In genomic region chr13:93847162-93847561, GRCh38 we compare ENCODE assay signal across 14 cellular contexts.
A peak's percentile ranks its signal among the peaks of the same experiment; 100 is the strongest.
DNase-seq lines count a peak whose midpoint lies in the region; ATAC-seq, FAIRE-seq and TF ChIP-seq lines count a peak whose summit lies in the region.
"Had no signal": no experiment of that assay in that cellular context is flagged by ENCODE, and none has a peak within 500 bp of the region (broad histone marks: within the 10 kb centered on the region; RNA-seq: fewer than 3 reads in every experiment).

No MANE protein-coding gene starts in this region.

- H3K9me3 ChIP-seq in AG04450 (ENCODE audit: control insufficient read depth, insufficient read depth, low read length) (no peaks in the 10 kb centered on the region), pancreas (no peaks in the 10 kb centered on the region)
- no peaks in the 10 kb centered on the region for H3K9me3 ChIP-seq in naive thymus-derived CD4-positive, alpha-beta T cell (ENCODE audit: control insufficient read depth in 2 of 3, low read length in 3 of 3)
- H3K9me3 ChIP-seq: gastrocnemius medialis had no signal

- DNase-seq in AG04450 (ENCODE audit: low read depth, low spot score) (peak; percentile 42), H4 (ENCODE audit: low spot score) (peak; percentile 57), RKO (ENCODE audit: low spot score) (peak; percentile 49), fibroblast of villous mesenchyme (ENCODE audit: low read depth) (peak; percentile 87), pancreas (no peak)
- no peak for DNase-seq in stimulated activated CD4-positive, alpha-beta T cell treated with anti-CD3 and anti-CD28 coated beads, Interleukin-12 subunit alpha, Interleukin-12 subunit beta, amount 100 ng/mL, for 4 hours
- DNase-seq in naive thymus-derived CD4-positive, alpha-beta T cell: no peak
- DNase-seq: activated CD8-positive, alpha-beta memory T cell treated with anti-CD3 and anti-CD28 coated beads, Interleukin-2, amount 50 U/mL, for 48 hours; CD8-positive, alpha-beta memory T cell; central memory CD4-positive, alpha-beta T cell; gastrocnemius medialis; occipital lobe; stimulated activated CD4-positive, alpha-beta T cell treated with anti-CD3 and anti-CD28 coated beads, Interleukin-4, amount 100 ng/mL, for 4 hours had no signal

- no peak for FAIRE-seq in pancreas (lab: Jason Lieb, UNC)

- H3K27me3 ChIP-seq in AG04450 (ENCODE audit: control insufficient read depth, insufficient read depth, low read length): no peaks in the 10 kb centered on the region
- H3K27me3 ChIP-seq in pancreas: no peaks in the 10 kb centered on the region
- no peaks in the 10 kb centered on the region for H3K27me3 ChIP-seq in naive thymus-derived CD4-positive, alpha-beta T cell (ENCODE audit: control insufficient read depth in 2 of 2, insufficient read depth in 2 of 2, low read length in 2 of 2)
- H3K27me3 ChIP-seq: gastrocnemius medialis had no signal

- H3K4me1 ChIP-seq in pancreas: no peaks in the 10 kb centered on the region
- no peaks in the 10 kb centered on the region for H3K4me1 ChIP-seq in naive thymus-derived CD4-positive, alpha-beta T cell (ENCODE audit: control insufficient read depth in 2 of 2, insufficient read depth in 2 of 2, low read length in 2 of 2)
- H3K4me1 ChIP-seq: gastrocnemius medialis had no signal

- H3K27ac ChIP-seq in AG04450 (ENCODE audit: low read depth, low read length) (peak overlapping the region; percentile 59), pancreas (no peak overlapping the region)
- no peak overlapping the region for H3K27ac ChIP-seq in naive thymus-derived CD4-positive, alpha-beta T cell (ENCODE audit: low read depth, low read length)
- H3K27ac ChIP-seq: gastrocnemius medialis had no signal

- no peaks in the 10 kb centered on the region for H3K4me1 Mint-ChIP-seq in naive thymus-derived CD4-positive, alpha-beta T cell

- ATAC-seq in pancreas (no peak), HG03439 (IDR thresholded peaks at IDR 0.05; ENCODE audit: unreplicated experiment) (no peak)
- ATAC-seq in naive thymus-derived CD4-positive, alpha-beta T cell: no peak
- ATAC-seq: gastrocnemius medialis had no signal

- 77 to 94% methylated on average over 7 of the region's 7 CpGs for WGBS in pancreas, 2 donors

- H3K27ac Mint-ChIP-seq in naive thymus-derived CD4-positive, alpha-beta T cell: no peak overlapping the region
- H3K27ac Mint-ChIP-seq: CD8-positive, alpha-beta memory T cell had no signal

- no peak for TF ChIP-seq CTCF in AG04450 (IDR thresholded peaks at IDR 0.05; ENCODE audit: low read depth, low read length)
- no peak for TF ChIP-seq CTCF in fibroblast of villous mesenchyme (IDR thresholded peaks at IDR 0.05; ENCODE audit: insufficient read depth, low read depth, low read length)
- TF ChIP-seq CTCF in pancreas (IDR thresholded peaks at IDR 0.05): no peak

- no peak overlapping the region for H3K4me3 ChIP-seq in AG04450 (ENCODE audit: low read depth, low read length)
- no peak overlapping the region for H3K4me3 ChIP-seq in fibroblast of villous mesenchyme (ENCODE audit: low read depth, low read length)
- no peak overlapping the region for H3K4me3 ChIP-seq in pancreas
- H3K4me3 ChIP-seq in naive thymus-derived CD4-positive, alpha-beta T cell (ENCODE audit: low read length): no peak overlapping the region
- H3K4me3 ChIP-seq: gastrocnemius medialis had no signal

- no peaks in the 10 kb centered on the region for H3K36me3 Mint-ChIP-seq in naive thymus-derived CD4-positive, alpha-beta T cell

- H3K4me3 Mint-ChIP-seq in naive thymus-derived CD4-positive, alpha-beta T cell: no peak overlapping the region
- H3K4me3 Mint-ChIP-seq: CD8-positive, alpha-beta memory T cell had no signal

- POLR2A ChIA-PET in AG04450 (lab: Yijun Ruan, JAX): no interaction called here
- POLR2A ChIA-PET in naive thymus-derived CD4-positive, alpha-beta T cell (lab: Charles Lee): no interaction called here

- H3K27me3 Mint-ChIP-seq in naive thymus-derived CD4-positive, alpha-beta T cell: peaks cover 0 to 4% (median 0%) of the 10 kb centered on the region in 5 donors

- CTCF ChIA-PET in AG04450 (lab: Charles Lee): no interaction called here
- CTCF ChIA-PET in naive thymus-derived CD4-positive, alpha-beta T cell (lab: Charles Lee): no interaction called here

- intact Hi-C loops in pancreas (cut with DNase I): no loop called here
- intact Hi-C loops in naive thymus-derived CD4-positive, alpha-beta T cell (cut with micrococcal nuclease): no loop called here

- H3K9me3 Mint-ChIP-seq in naive thymus-derived CD4-positive, alpha-beta T cell: peaks cover 0 to 6% (median 0%) of the 10 kb centered on the region in 11 donors

- no peaks in the 10 kb centered on the region for H3K36me3 ChIP-seq in pancreas
- H3K36me3 ChIP-seq in naive thymus-derived CD4-positive, alpha-beta T cell (ENCODE audit: control insufficient read depth in 2 of 3, insufficient read depth in 3 of 3, low read length in 3 of 3): no peaks in the 10 kb centered on the region
- H3K36me3 ChIP-seq: gastrocnemius medialis had no signal

Comparison
In these comparisons a context has a peak if more than half of its experiments do, and no peak if none do; other contexts are left out.
1. DNase-seq: peak in AG04450 (single experiment), H4 (single experiment), RKO (single experiment) and fibroblast of villous mesenchyme (single experiment); none in pancreas (0 of 6), stimulated activated CD4-positive, alpha-beta T cell treated with anti-CD3 and anti-CD28 coated beads, Interleukin-12 subunit alpha, Interleukin-12 subunit beta, amount 100 ng/mL, for 4 hours (single experiment) and naive thymus-derived CD4-positive, alpha-beta T cell (0 of 9).